ENCODE assay signal across 11 cellular contexts in genomic region chr1:207821464-207822045, GRCh38.
A peak's percentile ranks its signal among the peaks of the same experiment; 100 is the strongest.
DNase-seq lines count a peak whose midpoint lies in the region; ATAC-seq and TF ChIP-seq lines count a peak whose summit lies in the region.
"Had no signal": no experiment of that assay in that cellular context is flagged by ENCODE, and none has a peak within 500 bp of the region (broad histone marks: within the 10 kb centered on the region; RNA-seq: fewer than 3 reads in every experiment).

No MANE protein-coding gene starts in this region.

- H3K9me3 Mint-ChIP-seq in chondrocyte (ENCODE audit: low read depth) = no peaks in the 10 kb centered on the region
- H3K9me3 Mint-ChIP-seq: H9 had no signal

- H3K4me1 Mint-ChIP-seq in T-helper 17 cell (peaks cover 65% of the 10 kb centered on the region), chondrocyte (ENCODE audit: low read depth) (peaks cover 47% of the 10 kb centered on the region)

- peaks cover 22 to 51% (median 39%) of the 10 kb centered on the region in 4 donors for H3K36me3 ChIP-seq in stomach

- intact Hi-C loops in left ventricle myocardium superior (cut with micrococcal nuclease) (no loop called here), stomach (cut with DNase I; ENCODE audit: low total_unique reads) (no loop called here)

- ATAC-seq in T-helper 17 cell = no peak
- peak; percentile 7 for ATAC-seq in left ventricle myocardium superior

- peaks cover 68 to 88% (median 80%) of the 10 kb centered on the region in 4 donors for H3K4me1 ChIP-seq in stomach

- TF ChIP-seq CTCF in stomach (IDR thresholded peaks at IDR 0.05) (no peak), chondrocyte (IDR thresholded peaks at IDR 0.05) (no peak)

- H3K4me3 ChIP-seq in GM08714 (ENCODE audit: low read length) (peak overlapping the region; percentile 43; the same call in 1 of the 2 replicates), stomach (peak overlapping the region; percentile 64 to 83 (median 72))

- H3K9me3 ChIP-seq in T-helper 17 cell (ENCODE audit: control insufficient read depth, low read length, poor library complexity, severe bottlenecking) = no peaks in the 10 kb centered on the region
- H3K9me3 ChIP-seq in stomach = no peaks in the 10 kb centered on the region

- H3K27me3 Mint-ChIP-seq in T-helper 17 cell = no peaks in the 10 kb centered on the region
- H3K27me3 Mint-ChIP-seq in chondrocyte (ENCODE audit: low read depth) = no peaks in the 10 kb centered on the region

- no peaks in the 10 kb centered on the region for H3K27me3 ChIP-seq in stomach

- TF ChIP-seq POLR2A in stomach (IDR thresholded peaks at IDR 0.05) = no peak

- no peak for TF ChIP-seq EP300 in stomach (IDR thresholded peaks at IDR 0.05)

- peak overlapping the region; percentile 88 for H3K27ac Mint-ChIP-seq in T-helper 17 cell
- no peak overlapping the region for H3K27ac Mint-ChIP-seq in chondrocyte (ENCODE audit: unreplicated experiment)

- H3K4me3 Mint-ChIP-seq in T-helper 17 cell (peak overlapping the region; percentile 75), chondrocyte (ENCODE audit: unreplicated experiment) (no peak overlapping the region)
- H3K4me3 Mint-ChIP-seq: H9 had no signal

- peak overlapping the region; percentile 88 to 99 (median 97) for H3K27ac ChIP-seq in stomach

- peaks cover 15% of the 10 kb centered on the region for H3K36me3 Mint-ChIP-seq in T-helper 17 cell (ENCODE audit: low read depth)
- H3K36me3 Mint-ChIP-seq in chondrocyte (ENCODE audit: low read depth) = no peaks in the 10 kb centered on the region

- WGBS in stomach, 5 donors = 35 to 83% (median 64%) methylated on average over 13 to 17 of the region's 17 CpGs

- DNase-seq in T-helper 17 cell (no peak), left ventricle myocardium superior (peak; percentile 54), stomach (no peak), OCI-M2 (lab: John Stamatoyannopoulos, UW; ENCODE audit: unreplicated experiment) (no peak), superior temporal gyrus (ENCODE audit: extremely low spot score) (no peak), chondrocyte (ENCODE audit: low spot score) (no peak)
- DNase-seq in stimulated activated CD8-positive, alpha-beta memory T cell treated with anti-CD3 and anti-CD28 coated beads, Interleukin-4, amount 100 ng/mL, for 48 hours = no peak
- DNase-seq: activated naive CD4-positive, alpha-beta T cell; DMS79 treated with DMSO at 0.1 percent for 48 hours; H9 had no signal
